In genomic region chr3:146528954-146529353, GRCh38 we compare ENCODE assay signal across 20 cellular contexts. TPM values are rescaled to one million over a fixed set of nuclear protein-coding genes. Genes with fewer than 3 reads are reported as not detected.
A peak's percentile ranks its signal among the peaks of the same experiment; 100 is the strongest.
DNase-seq lines count a peak whose midpoint lies in the region; ATAC-seq, FAIRE-seq and TF ChIP-seq lines count a peak whose summit lies in the region.
"Had no signal": no experiment of that assay in that cellular context is flagged by ENCODE, and none has a peak within 500 bp of the region (broad histone marks: within the 10 kb centered on the region; RNA-seq: fewer than 3 reads in every experiment).

No MANE protein-coding gene starts in this region.

- H3K4me1 ChIP-seq in endothelial cell of umbilical vein (ENCODE audit: control insufficient read depth, extremely low read depth, insufficient read depth, low read length) = no peaks in the 10 kb centered on the region
- peaks cover 12% of the 10 kb centered on the region for H3K4me1 ChIP-seq in osteoblast (ENCODE audit: insufficient read depth, low read length)
- H3K4me1 ChIP-seq: SJCRH30 had no signal

- H3K27ac ChIP-seq in AG04450 (ENCODE audit: low read depth, low read length) = no peak overlapping the region
- H3K27ac ChIP-seq in endothelial cell of umbilical vein (ENCODE audit: insufficient read depth, low read depth, low read length) = no peak overlapping the region
- peak overlapping the region; percentile 63 for H3K27ac ChIP-seq in osteoblast (ENCODE audit: low read depth, low read length)
- H3K27ac ChIP-seq: BLaER1 treated with 17β-estradiol and CSF1 and Interleukin-3, amounts not matched to agents 10 nM and 100 nM; HL-60; RWPE1; SJCRH30 had no signal

- no peak for ATAC-seq in HG02678 (IDR thresholded peaks at IDR 0.05; ENCODE audit: unreplicated experiment)
- ATAC-seq: GM23338 had no signal

- H3K27me3 ChIP-seq in AG04450 (ENCODE audit: control insufficient read depth, insufficient read depth, low read length) (no peaks in the 10 kb centered on the region), endothelial cell of umbilical vein (ENCODE audit: control insufficient read depth in 2 of 2, insufficient read depth in 2 of 2, low read length in 2 of 2) (no peaks in the 10 kb centered on the region), osteoblast (ENCODE audit: insufficient read depth, low read length) (no peaks in the 10 kb centered on the region)
- H3K27me3 ChIP-seq: BLaER1 treated with 17β-estradiol and CSF1 and Interleukin-3, amounts not matched to agents 10 nM and 100 nM; MG63; SJCRH30 had no signal

- no peaks in the 10 kb centered on the region for H4K20me1 ChIP-seq in endothelial cell of umbilical vein (replicated peaks; ENCODE audit: control insufficient read depth, extremely low read depth, insufficient read depth, low read length)
- no peaks in the 10 kb centered on the region for H4K20me1 ChIP-seq in osteoblast (ENCODE audit: insufficient read depth, low read length)

- H2AFZ ChIP-seq in endothelial cell of umbilical vein (ENCODE audit: low read depth, low read length) = no peak overlapping the region
- no peak overlapping the region for H2AFZ ChIP-seq in osteoblast (ENCODE audit: low read length)
- H2AFZ ChIP-seq: GM23338 had no signal

- no peak overlapping the region for H3K4me2 ChIP-seq in endothelial cell of umbilical vein (ENCODE audit: insufficient read depth, low read length)
- H3K4me2 ChIP-seq in osteoblast (ENCODE audit: insufficient read depth, low read length) = peak overlapping the region; percentile 2
- H3K4me2 ChIP-seq: BLaER1 treated with 17β-estradiol and CSF1 and Interleukin-3, amounts not matched to agents 10 nM and 100 nM; GM23338 had no signal

- no peak overlapping the region for H3K4me3 ChIP-seq in AG04450 (ENCODE audit: low read depth, low read length)
- H3K4me3 ChIP-seq in endothelial cell of umbilical vein (replicated peaks in 1 of 3; ENCODE audit: insufficient read depth in 1 of 3, low read depth in 1 of 3, low read length in 3 of 3) = no peak overlapping the region
- no peak overlapping the region for H3K4me3 ChIP-seq in osteoblast (ENCODE audit: insufficient read depth, low read length)
- H3K4me3 ChIP-seq: BLaER1 treated with 17β-estradiol and CSF1 and Interleukin-3, amounts not matched to agents 10 nM and 100 nM; GM23338; MG63; SJCRH30 had no signal

- no TSS peak for BruUV-seq in endothelial cell of umbilical vein (replicated peaks; lab: Mats Ljungman, UMichigan)

- POLR2A ChIA-PET in AG04450 (lab: Yijun Ruan, JAX) = no interaction called here
- POLR2A ChIA-PET in endothelial cell of umbilical vein (lab: Charles Lee) = no interaction called here

- no peak for TF ChIP-seq CTCF in AG04450 (IDR thresholded peaks at IDR 0.05; ENCODE audit: low read depth, low read length)
- no peak for TF ChIP-seq CTCF in endothelial cell of umbilical vein (IDR thresholded peaks at IDR 0.05; ENCODE audit: extremely low read depth in 1 of 2, insufficient read depth in 1 of 2, low read depth in 1 of 2, low read length in 2 of 2)
- TF ChIP-seq CTCF in osteoblast (IDR thresholded peaks at IDR 0.05; ENCODE audit: extremely low read depth, low read depth, low read length) = no peak

- DNase-seq in AG04450 (ENCODE audit: low read depth, low spot score) (peak; percentile 8), HCEC 1CT (peak; percentile 53), endothelial cell of umbilical vein (ENCODE audit: low read depth, low spot score) (peak; percentile 26), osteoblast (ENCODE audit: insufficient read length, low spot score, missing footprints) (peak; percentile 72), pons (ENCODE audit: low spot score) (no peak), foreskin melanocyte (no peak)
- DNase-seq: COR-L47, KBM-7, MG63, NCI-H1092 treated with DMSO at 0.1 percent for 48 hours, NCI-H1694, NCI-H345, NCI-H526 treated with DMSO at 0.1 percent for 48 hours, OCI-M1, SJCRH30 had no signal

- intact Hi-C loops in endothelial cell of umbilical vein (cut with micrococcal nuclease) = no loop called here

- no peak for FAIRE-seq in endothelial cell of umbilical vein (lab: Jason Lieb, UNC)

- no peaks in the 10 kb centered on the region for H3K9me1 ChIP-seq in endothelial cell of umbilical vein (replicated peaks; ENCODE audit: control insufficient read depth, extremely low read depth, insufficient read depth, low read length)

- H3K36me3 ChIP-seq in endothelial cell of umbilical vein (ENCODE audit: control insufficient read depth in 2 of 2, extremely low read depth in 1 of 2, insufficient read depth in 2 of 2, low read length in 2 of 2) = peaks cover 5 to 10% of the 10 kb centered on the region in 2 experiments
- peaks cover 5% of the 10 kb centered on the region for H3K36me3 ChIP-seq in osteoblast (ENCODE audit: insufficient read depth, low read length)

- H3K9ac ChIP-seq in endothelial cell of umbilical vein (replicated peaks; ENCODE audit: extremely low read depth, insufficient read depth, low read length) = no peak overlapping the region
- H3K9ac ChIP-seq: BLaER1 treated with 17β-estradiol and CSF1 and Interleukin-3, amounts not matched to agents 10 nM and 100 nM had no signal

- CTCF ChIA-PET in AG04450 (lab: Charles Lee) (no interaction called here), endothelial cell of umbilical vein (lab: Charles Lee) (interaction anchor here (1.3 kb wide), 1 partner anchor 49 kb away, joined by 3 read pairs; no protein-coding TSS in a partner anchor)

- no peaks in the 10 kb centered on the region for H3K79me2 ChIP-seq in endothelial cell of umbilical vein (ENCODE audit: control insufficient read depth, insufficient read depth, low read length)
- H3K79me2 ChIP-seq in osteoblast (ENCODE audit: insufficient read depth, low read length) = no peaks in the 10 kb centered on the region

- no peak for TF ChIP-seq POLR2A in endothelial cell of umbilical vein (IDR thresholded peaks at IDR 0.05; ENCODE audit: low read depth, low read length)

- H3K9me3 ChIP-seq in AG04450 (ENCODE audit: control insufficient read depth, insufficient read depth, low read length) (no peaks in the 10 kb centered on the region), endothelial cell of umbilical vein (replicated peaks; ENCODE audit: control insufficient read depth, insufficient read depth, low read length) (no peaks in the 10 kb centered on the region), osteoblast (ENCODE audit: low read depth, low read length) (no peaks in the 10 kb centered on the region)
- H3K9me3 ChIP-seq: BLaER1 treated with 17β-estradiol and CSF1 and Interleukin-3, amounts not matched to agents 10 nM and 100 nM; MG63; SJCRH30 had no signal

- dilution Hi-C loops in endothelial cell of umbilical vein (cut with MboI; ENCODE audit: extremely low pct_ligation_motif_present, low sequenced_read_pairs) = no loop called here

TF ChIP-seq in endothelial cell of umbilical vein, 7 proteins besides CTCF, POLR2A, EP300 and RAD21:
- no peak for TF ChIP-seq EZH2 (IDR thresholded peaks at IDR 0.05; ENCODE audit: borderline replicate concordance, low read depth, low read length, severe bottlenecking)
- TF ChIP-seq GATA2 (IDR thresholded peaks at IDR 0.05; ENCODE audit: insufficient read depth, insufficient read length, low read depth, low read length) = no peak
- TF ChIP-seq MYC (IDR thresholded peaks at IDR 0.05; ENCODE audit: low read depth, low read length) = no peak
- TF ChIP-seq FOS (IDR thresholded peaks at IDR 0.05; ENCODE audit: borderline replicate concordance, insufficient read depth, low read length) = no peak
- TF ChIP-seq JUN (IDR thresholded peaks at IDR 0.05; ENCODE audit: borderline replicate concordance, insufficient read depth, insufficient read length, low read depth) = no peak
- TF ChIP-seq, protein P1, sequence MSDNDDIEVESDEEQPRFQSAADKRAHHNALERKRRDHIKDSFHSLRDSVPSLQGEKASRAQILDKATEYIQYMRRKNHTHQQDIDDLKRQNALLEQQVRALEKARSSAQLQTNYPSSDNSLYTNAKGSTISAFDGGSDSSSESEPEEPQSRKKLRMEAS (IDR thresholded peaks at IDR 0.05; ENCODE audit: insufficient read depth, insufficient read length) = no peak
- TF ChIP-seq POLR2AphosphoS5 (IDR thresholded peaks at IDR 0.05; ENCODE audit: insufficient read depth, low read depth, low read length) = no peak

RNA-seq across cellular contexts. Expression of gene PLSCR1, which starts 15.5 kb away (rescaled TPM):
- polyA plus RNA-seq in AG04450 (2011; rRNA removed) = 33.7 and 40.4 TPM in 2 replicates
- 31.6 and 36.2 TPM in 2 replicates for polyA minus RNA-seq in AG04450 (2011; rRNA and poly(A)+ RNA removed)
- 65.6 and 78.7 TPM in 2 replicates for total RNA-seq in endothelial cell of umbilical vein
- 53.2 and 55.5 TPM in 2 replicates for polyA plus RNA-seq in endothelial cell of umbilical vein
- 63.2 and 63.4 TPM in 2 replicates for polyA plus RNA-seq in endothelial cell of umbilical vein (2011; cell fraction: cytosol; rRNA removed)
- 62.3 and 69.2 TPM in 2 replicates for polyA plus RNA-seq in endothelial cell of umbilical vein (2011; cell fraction: nucleus; rRNA removed)
- 42.6 and 42.7 TPM in 2 replicates for polyA plus RNA-seq in endothelial cell of umbilical vein (2012)
- polyA minus RNA-seq in endothelial cell of umbilical vein = 50.7 and 51.6 TPM in 2 replicates
- polyA minus RNA-seq in endothelial cell of umbilical vein (2011; cell fraction: cytosol; rRNA and poly(A)+ RNA removed) = 21.2 TPM
- 145 and 179 TPM in 2 replicates for polyA minus RNA-seq in endothelial cell of umbilical vein (2011; cell fraction: nucleus; rRNA and poly(A)+ RNA removed)
- total RNA-seq in osteoblast = 35.1 and 48.3 TPM in 2 replicates

RNA-seq across cellular contexts. Expression of gene PLSCR2, which starts 59.6 kb away (rescaled TPM):
- polyA plus RNA-seq in AG04450 (2011; rRNA removed) = not detected in 2 replicates
- polyA minus RNA-seq in AG04450 (2011; rRNA and poly(A)+ RNA removed) = not detected in 2 replicates
- not detected in 2 replicates for total RNA-seq in endothelial cell of umbilical vein
- not detected in 2 replicates for polyA plus RNA-seq in endothelial cell of umbilical vein
- not detected in 2 replicates for polyA plus RNA-seq in endothelial cell of umbilical vein (2011; cell fraction: cytosol; rRNA removed)
- not detected in 2 replicates for polyA plus RNA-seq in endothelial cell of umbilical vein (2011; cell fraction: nucleus; rRNA removed)
- polyA plus RNA-seq in endothelial cell of umbilical vein (2012) = not detected in 2 replicates
- not detected in 2 replicates for polyA minus RNA-seq in endothelial cell of umbilical vein
- polyA minus RNA-seq in endothelial cell of umbilical vein (2011; cell fraction: cytosol; rRNA and poly(A)+ RNA removed) = not detected
- polyA minus RNA-seq in endothelial cell of umbilical vein (2011; cell fraction: nucleus; rRNA and poly(A)+ RNA removed) = not detected in 2 replicates
- not detected in 2 replicates for total RNA-seq in osteoblast
- total RNA-seq: GM23338, SJCRH30 had no signal

Comparison
In these comparisons a context has a peak if more than half of its experiments do, and no peak if none do; other contexts are left out.
1. DNase-seq: peak in AG04450 (single experiment), HCEC 1CT (single experiment), endothelial cell of umbilical vein (single experiment) and osteoblast (single experiment); none in pons (single experiment) and foreskin melanocyte (single experiment).